Comparison of ENCODE assay signal across 23 cellular contexts in the genomic region with DNA sequence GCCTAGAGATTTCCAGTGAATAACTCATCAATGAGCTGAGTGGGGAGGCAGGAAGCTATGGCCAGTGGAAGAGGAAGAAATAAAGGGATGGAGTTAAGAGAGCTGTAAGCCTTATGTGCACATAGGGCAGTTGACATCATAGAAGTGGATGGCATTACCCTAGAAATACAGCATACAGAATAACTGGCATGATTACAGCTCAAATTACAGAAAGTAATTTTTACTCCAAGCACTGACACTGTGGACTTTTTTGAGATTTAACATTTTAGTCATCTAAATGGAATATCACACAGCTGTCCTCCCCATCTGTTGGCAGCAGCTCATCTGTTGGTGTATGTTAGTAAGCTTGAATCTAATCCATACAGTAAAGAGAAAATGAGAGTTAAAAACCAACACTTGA. TPM values are rescaled to one million over a fixed set of nuclear protein-coding genes. Genes with fewer than 3 reads are reported as not detected.
DNase-seq lines count a peak whose midpoint lies in the region; ATAC-seq and TF ChIP-seq lines count a peak whose summit lies in the region.
"Had no signal": no experiment of that assay in that cellular context is flagged by ENCODE, and none has a peak within 500 bp of the region (broad histone marks: within the 10 kb centered on the region; RNA-seq: fewer than 3 reads in every experiment).

No MANE protein-coding gene starts in this region.

- no peaks in the 10 kb centered on the region for H3K9me3 ChIP-seq in right atrium auricular region
- H3K9me3 ChIP-seq: BE2C had no signal

- no peak for ATAC-seq in HG03097 (IDR thresholded peaks at IDR 0.05; ENCODE audit: low FRiP score, unreplicated experiment)
- ATAC-seq in HG02884 (IDR thresholded peaks at IDR 0.05; ENCODE audit: unreplicated experiment): no peak
- ATAC-seq: GM12878, GM23338, PC-3 had no signal

- no peaks in the 10 kb centered on the region for H3K27me3 ChIP-seq in right atrium auricular region
- H3K27me3 ChIP-seq: BE2C had no signal

- TF ChIP-seq CTCF in right atrium auricular region (IDR thresholded peaks at IDR 0.05): no peak

- no peaks in the 10 kb centered on the region for H3K36me3 ChIP-seq in right atrium auricular region
- H3K36me3 ChIP-seq: BE2C had no signal

- H3K4me3 ChIP-seq in right atrium auricular region: no peak overlapping the region
- H3K4me3 ChIP-seq: GM12878, GM23338 had no signal

- peaks cover 0 to 6% of the 10 kb centered on the region in 2 donors for H3K4me1 ChIP-seq in right atrium auricular region
- H3K4me1 ChIP-seq: BE2C had no signal

- DNase-seq in DMS53 (lab: John Stamatoyannopoulos, UW) (peak; percentile 16), DMS53 treated with DMSO at 0.1 percent for 48 hours (lab: John Stamatoyannopoulos, UW; ENCODE audit: unreplicated experiment) (no peak), NCI-H524 (lab: John Stamatoyannopoulos, UW) (peak; percentile 20 to 86), inferior parietal cortex (ENCODE audit: extremely low spot score) (peak; percentile 44), NOMO-1 treated with DMSO at 0.1 percent for 48 hours (lab: John Stamatoyannopoulos, UW; ENCODE audit: unreplicated experiment) (no peak), right atrium auricular region (ENCODE audit: low spot score) (no peak)
- DNase-seq: BE2C; CD4-positive, CD25-positive, alpha-beta regulatory T cell; COR-L47; DMS153; EL; NCI-H1048; NCI-H1436; NCI-H2081; NCI-H510A; PC-3; RPMI8226; SIG-M5 had no signal

- no peak overlapping the region for H3K27ac ChIP-seq in right atrium auricular region
- H3K27ac ChIP-seq: 22Rv1 had no signal

RNA-seq across cellular contexts. Expression of gene IPO8, which starts 5.4 kb away (rescaled TPM):
- total RNA-seq in right atrium auricular region: 10 to 100 TPM; 18.0 to 23.3 TPM

RNA-seq across cellular contexts. Expression of gene CAPRIN2, which starts 53.7 kb away (rescaled TPM):
- 10 to 100 TPM; 20.9 to 34.3 TPM for total RNA-seq in right atrium auricular region

Comparison
In these comparisons a context has a peak if more than half of its experiments do, and no peak if none do; other contexts are left out.
1. DNase-seq: peak in DMS53 (single experiment), NCI-H524 (2 of 2) and inferior parietal cortex (single experiment); none in DMS53 treated with DMSO at 0.1 percent for 48 hours (single experiment), NOMO-1 treated with DMSO at 0.1 percent for 48 hours (single experiment) and right atrium auricular region (single experiment).